ENCODE assay signal across 1 cellular context in the genomic region with DNA sequence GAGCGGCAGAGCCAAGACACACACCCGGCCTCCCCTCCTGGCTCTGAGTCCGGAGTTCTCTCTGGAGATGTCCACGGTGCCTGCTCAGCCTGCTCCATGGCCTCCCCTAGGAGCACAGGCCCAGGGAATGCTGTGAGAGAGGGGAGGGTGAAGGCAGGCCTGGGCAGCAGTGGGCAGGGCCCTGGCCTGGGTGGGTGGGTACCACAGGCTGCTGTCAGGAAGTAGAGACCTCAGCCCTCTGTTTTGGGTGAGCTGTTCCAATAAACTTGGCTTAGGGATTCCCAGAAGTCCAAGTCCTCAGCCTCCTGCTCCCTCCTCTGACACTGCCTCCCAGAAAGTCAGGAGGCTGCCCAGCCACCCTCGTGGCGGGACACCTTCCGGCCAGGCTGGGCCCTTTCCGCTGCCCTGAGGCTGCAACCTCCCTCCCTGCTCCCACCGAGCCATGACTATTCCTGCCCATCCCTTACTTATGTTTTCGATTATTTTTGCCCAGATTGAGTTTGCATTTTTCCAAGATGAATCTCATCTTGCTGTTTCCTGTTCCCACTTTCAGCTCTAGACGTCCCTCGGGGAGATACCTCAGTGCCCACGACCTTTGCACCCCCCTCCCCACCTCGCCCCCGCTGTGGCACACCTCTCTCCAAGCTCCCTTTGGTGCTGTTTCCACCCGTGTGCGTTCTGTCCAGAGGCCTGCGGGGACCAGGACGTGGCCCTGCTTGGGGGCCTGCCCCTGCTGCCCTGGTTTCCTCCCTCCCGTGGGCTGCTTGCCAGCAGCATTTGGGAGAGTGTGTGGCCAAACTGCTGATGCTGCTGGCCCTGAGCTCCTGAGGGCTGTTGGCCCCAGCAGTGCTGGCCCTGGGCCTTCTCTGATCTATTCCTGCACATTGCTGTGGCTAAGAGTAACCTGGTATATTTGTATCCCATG.
TF ChIP-seq lines count a peak whose summit lies in the region.

No MANE protein-coding gene starts in this region.

TF ChIP-seq in endothelial cell of umbilical vein, 7 proteins besides CTCF, POLR2A, EP300 and RAD21:
- TF ChIP-seq JUN (IDR thresholded peaks at IDR 0.05; ENCODE audit: borderline replicate concordance, insufficient read depth, insufficient read length, low read depth) (no peak), FOS (IDR thresholded peaks at IDR 0.05; ENCODE audit: borderline replicate concordance, insufficient read depth, low read length) (no peak), MAX (IDR thresholded peaks at IDR 0.05; ENCODE audit: insufficient read depth, insufficient read length) (no peak), MYC (IDR thresholded peaks at IDR 0.05; ENCODE audit: low read depth, low read length) (no peak), POLR2AphosphoS5 (IDR thresholded peaks at IDR 0.05; ENCODE audit: insufficient read depth, low read depth, low read length) (no peak), GATA2 (IDR thresholded peaks at IDR 0.05; ENCODE audit: insufficient read depth, insufficient read length, low read depth, low read length) (no peak), EZH2 (IDR thresholded peaks at IDR 0.05; ENCODE audit: borderline replicate concordance, low read depth, low read length, severe bottlenecking) (no peak)
